Comparison of ENCODE assay signal across 21 cellular contexts in genomic region chr5:107633171-107633901, GRCh38. TPM values are rescaled to one million over a fixed set of nuclear protein-coding genes. Genes with fewer than 3 reads are reported as not detected.
DNase-seq lines count a peak whose midpoint lies in the region; ATAC-seq and TF ChIP-seq lines count a peak whose summit lies in the region.
"Had no signal": no experiment of that assay in that cellular context is flagged by ENCODE, and none has a peak within 500 bp of the region (broad histone marks: within the 10 kb centered on the region; RNA-seq: fewer than 3 reads in every experiment).

No MANE protein-coding gene starts in this region.

- peaks cover 5% of the 10 kb centered on the region for H3F3A ChIP-seq in neural cell (ENCODE audit: insufficient read depth, low read length, poor library complexity, severe bottlenecking)

- no peaks in the 10 kb centered on the region for H3K9me3 ChIP-seq in neural cell (ENCODE audit: low read length)
- H3K9me3 ChIP-seq: heart right ventricle, psoas muscle, upper lobe of left lung had no signal

- H3K9me3 Mint-ChIP-seq in Calu3 (ENCODE audit: low read depth, unreplicated experiment): no peaks in the 10 kb centered on the region
- H3K9me3 Mint-ChIP-seq in activated naive CD8-positive, alpha-beta T cell treated with anti-CD3 and anti-CD28 coated beads, Interleukin-2, amount 50 U/mL, for 24 hours: no peaks in the 10 kb centered on the region
- H3K9me3 Mint-ChIP-seq: activated CD4-positive, alpha-beta memory T cell treated with anti-CD3 and anti-CD28 coated beads, Interleukin-2, amount 10 ng/mL, durations not matched to agents 7 days and 5 days; activated T-helper 1 cell treated with anti-CD3 and anti-CD28 coated beads, Interleukin-12 subunit alpha, Interleukin-12 subunit beta, Interleukin-2, Interleukin-4 antibody, amounts not matched to agents 30 ng/mL and 10 ng/mL and 1 ng/mL, durations not matched to agents 14 hours and 24 hours and 36 hours had no signal

- DNase-seq in Calu3 (no peak), NCI-H2171 treated with DMSO at 0.1 percent for 48 hours (lab: John Stamatoyannopoulos, UW) (peak; percentile 50), choroid plexus epithelial cell (ENCODE audit: low read depth) (peak; percentile 52), GM10248 (ENCODE audit: extremely low spot score) (no peak)
- DNase-seq in activated naive CD8-positive, alpha-beta T cell treated with anti-CD3 and anti-CD28 coated beads, Interleukin-2, amount 50 U/mL, for 24 hours: no peak
- DNase-seq: activated CD4-positive, alpha-beta memory T cell treated with anti-CD3 and anti-CD28 coated beads, Interleukin-2, amount 10 ng/mL, durations not matched to agents 7 days and 5 days; amygdala; DMS53; heart right ventricle; KG1; left colon; NCI-H187; psoas muscle; Right ventricle myocardium superior; stimulated activated CD4-positive, alpha-beta T cell treated with anti-CD3 and anti-CD28 coated beads, Interleukin-1b, Interleukin-23, amount 100 ng/mL, for 48 hours; T1000 had no signal

- H3K4me1 Mint-ChIP-seq in Calu3 (ENCODE audit: low read depth, unreplicated experiment): peaks cover 49% of the 10 kb centered on the region
- no peaks in the 10 kb centered on the region for H3K4me1 Mint-ChIP-seq in activated naive CD8-positive, alpha-beta T cell treated with anti-CD3 and anti-CD28 coated beads, Interleukin-2, amount 50 U/mL, for 24 hours
- H3K4me1 Mint-ChIP-seq: activated CD4-positive, alpha-beta memory T cell treated with anti-CD3 and anti-CD28 coated beads, Interleukin-2, amount 10 ng/mL, durations not matched to agents 7 days and 5 days had no signal

- no peaks in the 10 kb centered on the region for H3K36me3 ChIP-seq in neural cell (ENCODE audit: insufficient read depth, low read length)
- H3K36me3 ChIP-seq: heart right ventricle, upper lobe of left lung had no signal

- TF ChIP-seq EP300 in neural cell (conservative IDR thresholded peaks at IDR 0.05; ENCODE audit: poor library complexity, severe bottlenecking): no peak

- BruUV-seq in Calu3 (replicated peaks; lab: Mats Ljungman, UMichigan): no TSS peak

- H3K4me2 ChIP-seq in neural cell (ENCODE audit: low read length): no peak overlapping the region

- H3K4me3 ChIP-seq in choroid plexus epithelial cell (ENCODE audit: low read depth, low read length) (no peak overlapping the region), neural cell (ENCODE audit: low read length) (no peak overlapping the region)
- H3K4me3 ChIP-seq: heart right ventricle, psoas muscle, upper lobe of left lung had no signal

- no peak for TF ChIP-seq CTCF in Calu3 (IDR thresholded peaks at IDR 0.05; ENCODE audit: unreplicated experiment)
- TF ChIP-seq CTCF in choroid plexus epithelial cell (conservative IDR thresholded peaks at IDR 0.05; ENCODE audit: low read depth, low read length): no peak
- TF ChIP-seq CTCF in neural cell (IDR thresholded peaks at IDR 0.05; ENCODE audit: poor library complexity, severe bottlenecking): no peak
- TF ChIP-seq CTCF in GM10248 (IDR thresholded peaks at IDR 0.05; ENCODE audit: control extremely low read depth, extremely low read depth, low read depth, missing control alignments): no peak

- TF ChIP-seq RAD21 in neural cell (conservative IDR thresholded peaks at IDR 0.05): no peak

- no peak overlapping the region for H2AFZ ChIP-seq in neural cell (ENCODE audit: low read depth, low read length)

- H3K9me2 ChIP-seq in neural cell (ENCODE audit: insufficient read depth, low read length): no peaks in the 10 kb centered on the region

- no peak overlapping the region for H3K9ac ChIP-seq in neural cell (ENCODE audit: low read length)

- H3K27me3 ChIP-seq in neural cell (ENCODE audit: insufficient read depth, low read depth, low read length): no peaks in the 10 kb centered on the region
- H3K27me3 ChIP-seq: heart right ventricle, upper lobe of left lung had no signal

- CTCF ChIA-PET in Calu3 (lab: Charles Lee): no interaction called here
- CTCF ChIA-PET in GM10248 (lab: Yijun Ruan, JAX): interaction anchor here (1.2 to 2.2 kb wide), 2 partner anchors 14 to 61 kb away, joined by 4 to 10 read pairs; no protein-coding TSS in a partner anchor

- H3K36me3 Mint-ChIP-seq in Calu3 (ENCODE audit: insufficient read depth, unreplicated experiment): peaks cover 30% of the 10 kb centered on the region
- no peaks in the 10 kb centered on the region for H3K36me3 Mint-ChIP-seq in activated naive CD8-positive, alpha-beta T cell treated with anti-CD3 and anti-CD28 coated beads, Interleukin-2, amount 50 U/mL, for 24 hours (ENCODE audit: low read depth)

- H4K20me1 ChIP-seq in neural cell (ENCODE audit: insufficient read depth): no peaks in the 10 kb centered on the region

- intact Hi-C loops in Calu3 (cut with micrococcal nuclease; ENCODE audit: unreplicated experiment): no loop called here

- ATAC-seq in esophagus mucosa (no peak), GM18909 (IDR thresholded peaks at IDR 0.05; ENCODE audit: poor library complexity, unreplicated experiment) (no peak)
- no peak for ATAC-seq in activated naive CD8-positive, alpha-beta T cell treated with anti-CD3 and anti-CD28 coated beads, Interleukin-2, amount 50 U/mL, for 24 hours
- ATAC-seq: left colon, psoas muscle had no signal

- peak overlapping the region; percentile 41 for H3K27ac ChIP-seq in neural cell (ENCODE audit: low read length)
- H3K27ac ChIP-seq: heart right ventricle, psoas muscle, upper lobe of left lung had no signal

- no peak overlapping the region for H3K4me3 Mint-ChIP-seq in Calu3 (ENCODE audit: low read depth, unreplicated experiment)
- no peak overlapping the region for H3K4me3 Mint-ChIP-seq in activated naive CD8-positive, alpha-beta T cell treated with anti-CD3 and anti-CD28 coated beads, Interleukin-2, amount 50 U/mL, for 24 hours
- H3K4me3 Mint-ChIP-seq: activated CD4-positive, alpha-beta memory T cell treated with anti-CD3 and anti-CD28 coated beads, Interleukin-2, amount 10 ng/mL, durations not matched to agents 7 days and 5 days; activated T-helper 1 cell treated with anti-CD3 and anti-CD28 coated beads, Interleukin-12 subunit alpha, Interleukin-12 subunit beta, Interleukin-2, Interleukin-4 antibody, amounts not matched to agents 30 ng/mL and 10 ng/mL and 1 ng/mL, durations not matched to agents 14 hours and 24 hours and 36 hours had no signal

- H3K27me3 Mint-ChIP-seq in Calu3 (ENCODE audit: unreplicated experiment): no peaks in the 10 kb centered on the region
- H3K27me3 Mint-ChIP-seq in activated naive CD8-positive, alpha-beta T cell treated with anti-CD3 and anti-CD28 coated beads, Interleukin-2, amount 50 U/mL, for 24 hours: peaks cover 8% of the 10 kb centered on the region
- H3K27me3 Mint-ChIP-seq: activated CD4-positive, alpha-beta memory T cell treated with anti-CD3 and anti-CD28 coated beads, Interleukin-2, amount 10 ng/mL, durations not matched to agents 7 days and 5 days had no signal

- peak overlapping the region; percentile 27 for H3K27ac Mint-ChIP-seq in Calu3 (ENCODE audit: unreplicated experiment)
- H3K27ac Mint-ChIP-seq in activated naive CD8-positive, alpha-beta T cell treated with anti-CD3 and anti-CD28 coated beads, Interleukin-2, amount 50 U/mL, for 24 hours: no peak overlapping the region
- H3K27ac Mint-ChIP-seq: activated CD4-positive, alpha-beta memory T cell treated with anti-CD3 and anti-CD28 coated beads, Interleukin-2, amount 10 ng/mL, durations not matched to agents 7 days and 5 days; activated T-helper 1 cell treated with anti-CD3 and anti-CD28 coated beads, Interleukin-12 subunit alpha, Interleukin-12 subunit beta, Interleukin-2, Interleukin-4 antibody, amounts not matched to agents 30 ng/mL and 10 ng/mL and 1 ng/mL, durations not matched to agents 14 hours and 24 hours and 36 hours had no signal

- POLR2A ChIA-PET in GM10248 (lab: Yijun Ruan, JAX): no interaction called here

- peaks cover 47% of the 10 kb centered on the region for H3K79me2 ChIP-seq in neural cell (replicated peaks; ENCODE audit: insufficient read depth, low read length)

TF ChIP-seq in neural cell, 6 proteins besides CTCF, POLR2A, EP300 and RAD21:
- no peak for TF ChIP-seq TAF1 (IDR thresholded peaks at IDR 0.05; ENCODE audit: low read depth)
- no peak for TF ChIP-seq SMC3 (conservative IDR thresholded peaks at IDR 0.05; ENCODE audit: poor library complexity)
- TF ChIP-seq REST (IDR thresholded peaks at IDR 0.05; ENCODE audit: borderline replicate concordance): no peak
- no peak for TF ChIP-seq POLR2AphosphoS5 (IDR thresholded peaks at IDR 0.05)
- TF ChIP-seq EZH2 (IDR thresholded peaks at IDR 0.05; ENCODE audit: borderline replicate concordance, insufficient read depth, low read length, poor library complexity, severe bottlenecking): no peak
- TF ChIP-seq MXI1 (conservative IDR thresholded peaks at IDR 0.05; ENCODE audit: poor library complexity, severe bottlenecking): no peak
TF ChIP-seq in neural cell: peak in this region for 0.

RNA-seq across cellular contexts. Expression of gene EFNA5, which starts 37.4 kb away (rescaled TPM):
- total RNA-seq in Calu3 (2022): 172 and 216 TPM in 2 replicates
- polyA plus RNA-seq in neural cell: 4.2 and 4.6 TPM in 2 replicates
- 11.0 and 14.9 TPM in 2 replicates for polyA minus RNA-seq in neural cell
- 29.7 TPM for total RNA-seq in esophagus mucosa
- total RNA-seq: activated CD4-positive, alpha-beta memory T cell treated with anti-CD3 and anti-CD28 coated beads, Interleukin-2, amount 10 ng/mL, durations not matched to agents 7 days and 5 days; activated T-helper 1 cell treated with anti-CD3 and anti-CD28 coated beads, Interleukin-12 subunit alpha, Interleukin-12 subunit beta, Interleukin-2, Interleukin-4 antibody, amounts not matched to agents 30 ng/mL and 10 ng/mL and 1 ng/mL, durations not matched to agents 14 hours and 24 hours and 36 hours had no signal

Comparison
In these comparisons a context has a peak if more than half of its experiments do, and no peak if none do; other contexts are left out.
1. DNase-seq: peak in NCI-H2171 treated with DMSO at 0.1 percent for 48 hours (single experiment) and choroid plexus epithelial cell (single experiment); none in Calu3 (single experiment), activated naive CD8-positive, alpha-beta T cell treated with anti-CD3 and anti-CD28 coated beads, Interleukin-2, amount 50 U/mL, for 24 hours (single experiment) and GM10248 (single experiment).